In the genomic region with DNA sequence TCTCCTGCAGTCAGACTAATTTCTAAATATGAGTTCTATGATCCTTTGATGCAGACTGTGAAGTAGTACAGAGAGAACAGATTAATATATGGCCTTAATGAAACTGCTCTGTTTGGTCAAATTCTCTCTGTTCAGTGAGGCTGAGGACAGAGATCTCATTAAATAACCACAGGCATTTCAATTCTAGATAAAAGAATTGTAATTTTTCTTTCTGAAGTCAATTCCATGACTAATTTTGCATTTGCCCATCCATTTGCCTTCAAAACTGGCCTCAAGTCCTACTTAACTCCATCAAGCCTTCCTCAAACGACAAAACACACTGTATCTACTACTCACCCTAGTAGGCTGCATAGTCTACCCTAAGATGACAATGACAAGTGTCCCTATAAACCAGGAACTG, we compare ENCODE assay signal across 28 cellular contexts.
"Had no signal": no experiment of that assay in that cellular context is flagged by ENCODE, and none has a peak within 500 bp of the region (broad histone marks: within the 10 kb centered on the region; RNA-seq: fewer than 3 reads in every experiment).

No MANE protein-coding gene starts in this region.

- H3K27me3 ChIP-seq: esophagus squamous epithelium, uterus had no signal

- H3K4me1 Mint-ChIP-seq: central memory CD8-positive, alpha-beta T cell had no signal

- DNase-seq: activated CD4-positive, alpha-beta T cell treated with anti-CD3 and anti-CD28 coated beads for 4 hours; activated CD4-positive, alpha-beta T cell treated with anti-CD3 and anti-CD28 coated beads, Interleukin-2, amount 50 U/mL, for 4 hours; activated CD8-positive, alpha-beta memory T cell treated with anti-CD3 and anti-CD28 coated beads, Interleukin-2, amount 50 U/mL, for 4 hours; activated effector memory CD4-positive, alpha-beta T cell treated with Interleukin-2 at 50 U/mL for 16 hours; activated naive CD4-positive, alpha-beta T cell treated with Interleukin-2 at 50 U/mL for 16 hours; activated T-cell treated with anti-CD3 and anti-CD28 coated beads, Interleukin-2, amount 50 U/mL, for 48 hours; amniotic stem cell; effector CD8-positive, alpha-beta T cell; esophagus squamous epithelium; foreskin melanocyte; glutamatergic neuron; left ventricle myocardium inferior; mesendoderm; natural killer cell; right cardiac atrium; stimulated activated CD4-positive, alpha-beta T cell treated with anti-CD3 and anti-CD28 coated beads, Interleukin-15, amount 100 ng/mL, for 24 hours; stimulated activated CD4-positive, alpha-beta T cell treated with anti-CD3 and anti-CD28 coated beads, Interleukin-2, amount 100 ng/mL, for 24 hours; stimulated activated naive CD8-positive, alpha-beta T cell treated with anti-CD3 and anti-CD28 coated beads, Interleukin-15, Interleukin-2, amounts not matched to agents 100 U/mL and 50 U/mL, for 24 hours; uterus had no signal

- H3K4me3 Mint-ChIP-seq: activated naive CD8-positive, alpha-beta T cell; central memory CD8-positive, alpha-beta T cell; natural killer cell; type B pancreatic cell had no signal

- FAIRE-seq: colon, endometrium had no signal

- H3K27ac ChIP-seq: epithelial cell of prostate, esophagus squamous epithelium, left ventricle myocardium inferior, thoracic aorta, uterus, VCaP had no signal

- H3K36me3 Mint-ChIP-seq: natural killer cell had no signal

- H3K9me3 Mint-ChIP-seq: central memory CD8-positive, alpha-beta T cell; natural killer cell; type B pancreatic cell had no signal

- ATAC-seq: natural killer cell; right cardiac atrium; stimulated activated naive CD8-positive, alpha-beta T cell treated with anti-CD3 and anti-CD28 coated beads, Interleukin-15, Interleukin-2, amounts not matched to agents 100 U/mL and 50 U/mL, for 24 hours had no signal

- H3K27me3 Mint-ChIP-seq: activated naive CD8-positive, alpha-beta T cell; central memory CD8-positive, alpha-beta T cell; type B pancreatic cell had no signal

- H3K36me3 ChIP-seq: left ventricle myocardium inferior, thoracic aorta, uterus had no signal

- H3K9me3 ChIP-seq: esophagus squamous epithelium, left ventricle myocardium inferior, thoracic aorta, uterus had no signal

- H3K4me3 ChIP-seq: esophagus squamous epithelium, left ventricle myocardium inferior, lung, thoracic aorta, uterus had no signal

- H3K4me1 ChIP-seq: esophagus squamous epithelium, uterus had no signal

- H3K27ac Mint-ChIP-seq: activated naive CD8-positive, alpha-beta T cell; natural killer cell; type B pancreatic cell had no signal
